In the genomic region with DNA sequence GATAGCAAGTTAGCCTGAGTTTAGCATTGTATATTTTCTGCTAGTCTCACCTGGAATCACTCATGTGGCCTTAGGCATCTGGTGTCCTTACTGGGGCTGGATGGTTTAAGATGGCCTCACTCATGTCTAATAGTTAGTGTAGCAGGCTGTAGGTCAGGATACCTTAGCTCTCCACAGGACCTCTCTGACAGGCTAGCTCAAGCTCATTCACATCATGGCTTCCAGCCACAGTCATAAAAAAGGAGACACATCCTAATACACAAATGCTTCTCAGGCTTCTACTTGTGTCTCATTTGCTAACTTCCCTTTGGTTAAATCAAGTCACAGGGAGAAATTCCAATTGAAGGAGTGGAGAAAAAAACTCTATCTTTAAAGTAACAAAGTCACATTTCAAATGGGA, we compare ENCODE assay signal across 32 cellular contexts.
"Had no signal": no experiment of that assay in that cellular context is flagged by ENCODE, and none has a peak within 500 bp of the region (broad histone marks: within the 10 kb centered on the region; RNA-seq: fewer than 3 reads in every experiment).

No MANE protein-coding gene starts in this region.

- H3K27me3 Mint-ChIP-seq: activated CD4-positive, alpha-beta T cell treated with anti-CD3 and anti-CD28 coated beads for 36 hours; activated naive CD4-positive, alpha-beta T cell treated with anti-CD3 and anti-CD28 coated beads, Interleukin-2, amount 50 U/mL, for 24 hours; activated T-cell treated with anti-CD3 and anti-CD28 coated beads, Interleukin-2, amount 50 U/mL, for 24 hours had no signal

- FAIRE-seq: TTC549 had no signal

- H3K9me2 ChIP-seq: SK-N-SH had no signal

- DNase-seq: activated CD4-positive, alpha-beta T cell treated with anti-CD3 and anti-CD28 coated beads for 36 hours; activated CD4-positive, alpha-beta T cell treated with anti-CD3 and anti-CD28 coated beads, Interleukin-2, amount 10 ng/mL, durations not matched to agents 7 days and 5 days; activated CD4-positive, alpha-beta T cell treated with anti-CD3 and anti-CD28 coated beads, Interleukin-2, amount 50 U/mL, for 48 hours; activated CD8-positive, alpha-beta T cell treated with anti-CD3 and anti-CD28 coated beads, Interleukin-2, amount 10 ng/mL, durations not matched to agents 7 days and 5 days; activated gamma-delta T cell; activated naive CD4-positive, alpha-beta T cell treated with Interleukin-2 at 50 U/mL for 16 hours; activated naive CD8-positive, alpha-beta T cell treated with anti-CD3 and anti-CD28 coated beads, Interleukin-2, amount 10 ng/mL, durations not matched to agents 7 days and 5 days; activated T-cell treated with anti-CD3 and anti-CD28 coated beads, Interleukin-2, amount 50 U/mL, for 24 hours; amygdala; Karpas-422; MV-4-11; NCI-H1092; NCI-H1436 treated with DMSO at 0.1 percent for 48 hours; NCI-H1694 treated with DMSO at 0.1 percent for 48 hours; NCI-H2029; NCI-H345; NCI-H524 treated with DMSO at 0.1 percent for 48 hours; NK-92 treated with Interleukin-12 subunit alpha and Interleukin-12 subunit beta, amount 100 ng/mL, for 24 hours; PC-3; Peyer's patch; RPMI8226; SHP77 treated with DMSO at 0.1 percent for 48 hours; SK-N-SH had no signal

- H3K4me1 Mint-ChIP-seq: activated CD4-positive, alpha-beta T cell treated with anti-CD3 and anti-CD28 coated beads for 36 hours; activated CD4-positive, alpha-beta T cell treated with anti-CD3 and anti-CD28 coated beads, Interleukin-2, amount 10 ng/mL, durations not matched to agents 7 days and 5 days; activated naive CD4-positive, alpha-beta T cell treated with anti-CD3 and anti-CD28 coated beads, Interleukin-2, amount 50 U/mL, for 24 hours had no signal

- H3K4me3 Mint-ChIP-seq: activated CD4-positive, alpha-beta T cell treated with anti-CD3 and anti-CD28 coated beads for 36 hours; activated CD4-positive, alpha-beta T cell treated with anti-CD3 and anti-CD28 coated beads, Interleukin-2, amount 10 ng/mL, durations not matched to agents 7 days and 5 days; activated CD8-positive, alpha-beta T cell treated with anti-CD3 and anti-CD28 coated beads, Interleukin-2, amount 10 ng/mL, durations not matched to agents 7 days and 5 days; activated naive CD4-positive, alpha-beta T cell treated with anti-CD3 and anti-CD28 coated beads, Interleukin-2, amount 50 U/mL, for 24 hours; activated naive CD8-positive, alpha-beta T cell treated with anti-CD3 and anti-CD28 coated beads, Interleukin-2, amount 10 ng/mL, durations not matched to agents 7 days and 5 days; activated T-cell treated with anti-CD3 and anti-CD28 coated beads, Interleukin-2, amount 50 U/mL, for 24 hours; T-helper 1 cell treated with Interleukin-12 subunit alpha and Interleukin-12 subunit beta and Interleukin-4 antibody, amounts not matched to agents 30 μg/mL and 1 μg/mL, for 36 hours; T-helper 2 cell treated with Interferon-gamma antibody and Interleukin-4, amounts not matched to agents 5 μg/mL and 100 μg/mL, for 36 hours had no signal

- ATAC-seq: activated CD4-positive, alpha-beta T cell treated with anti-CD3 and anti-CD28 coated beads for 36 hours; activated CD4-positive, CD25-positive, alpha-beta regulatory T cell treated with anti-CD3 and anti-CD28 coated beads, Interleukin-2, amount 50 U/mL, for 24 hours; activated CD8-positive, alpha-beta T cell treated with anti-CD3 and anti-CD28 coated beads, Interleukin-2, amount 10 ng/mL, durations not matched to agents 7 days and 5 days; PC-3 had no signal

- H3K9ac ChIP-seq: SK-N-SH had no signal

- H3K9me3 Mint-ChIP-seq: activated CD4-positive, alpha-beta T cell treated with anti-CD3 and anti-CD28 coated beads, Interleukin-2, amount 10 ng/mL, durations not matched to agents 7 days and 5 days; activated naive CD4-positive, alpha-beta T cell treated with anti-CD3 and anti-CD28 coated beads, Interleukin-2, amount 50 U/mL, for 24 hours; activated naive CD8-positive, alpha-beta T cell treated with anti-CD3 and anti-CD28 coated beads, Interleukin-2, amount 10 ng/mL, durations not matched to agents 7 days and 5 days; activated T-cell treated with anti-CD3 and anti-CD28 coated beads, Interleukin-2, amount 50 U/mL, for 24 hours; activated T-helper 2 cell treated with anti-CD3 and anti-CD28 coated beads, Interferon-gamma antibody, Interleukin-2, Interleukin-4, amounts not matched to agents 10 μg/mL and 5 μg/mL and 100 μg/mL, durations not matched to agents 14 hours and 24 hours and 36 hours; T-helper 1 cell treated with Interleukin-12 subunit alpha and Interleukin-12 subunit beta and Interleukin-4 antibody, amounts not matched to agents 30 μg/mL and 1 μg/mL, for 36 hours; T-helper 2 cell treated with Interferon-gamma antibody and Interleukin-4, amounts not matched to agents 5 μg/mL and 100 μg/mL, for 36 hours had no signal

- H3K9me3 ChIP-seq: ascending aorta, Peyer's patch, SJSA1, SK-N-SH had no signal

- H3K4me2 ChIP-seq: SK-N-SH had no signal

- H3K4me3 ChIP-seq: ascending aorta, cardiac muscle cell, Peyer's patch, SJSA1 had no signal

- H3K27me3 ChIP-seq: ascending aorta, cardiac muscle cell, Peyer's patch, SJSA1 had no signal

- H3K27ac Mint-ChIP-seq: activated CD4-positive, alpha-beta T cell treated with anti-CD3 and anti-CD28 coated beads for 36 hours; activated CD4-positive, alpha-beta T cell treated with anti-CD3 and anti-CD28 coated beads, Interleukin-2, amount 10 ng/mL, durations not matched to agents 7 days and 5 days; activated CD8-positive, alpha-beta T cell treated with anti-CD3 and anti-CD28 coated beads, Interleukin-2, amount 10 ng/mL, durations not matched to agents 7 days and 5 days; activated naive CD4-positive, alpha-beta T cell treated with anti-CD3 and anti-CD28 coated beads, Interleukin-2, amount 50 U/mL, for 24 hours; activated naive CD8-positive, alpha-beta T cell treated with anti-CD3 and anti-CD28 coated beads, Interleukin-2, amount 10 ng/mL, durations not matched to agents 7 days and 5 days; activated T-cell treated with anti-CD3 and anti-CD28 coated beads, Interleukin-2, amount 50 U/mL, for 24 hours; activated T-helper 2 cell treated with anti-CD3 and anti-CD28 coated beads, Interferon-gamma antibody, Interleukin-2, Interleukin-4, amounts not matched to agents 10 μg/mL and 5 μg/mL and 100 μg/mL, durations not matched to agents 14 hours and 24 hours and 36 hours; T-helper 1 cell treated with Interleukin-12 subunit alpha and Interleukin-12 subunit beta and Interleukin-4 antibody, amounts not matched to agents 30 μg/mL and 1 μg/mL, for 36 hours; T-helper 2 cell treated with Interferon-gamma antibody and Interleukin-4, amounts not matched to agents 5 μg/mL and 100 μg/mL, for 36 hours had no signal

- H3K36me3 ChIP-seq: ascending aorta, cardiac muscle cell, Peyer's patch had no signal

- H3K36me3 Mint-ChIP-seq: activated naive CD4-positive, alpha-beta T cell treated with anti-CD3 and anti-CD28 coated beads, Interleukin-2, amount 50 U/mL, for 24 hours; activated naive CD8-positive, alpha-beta T cell treated with anti-CD3 and anti-CD28 coated beads, Interleukin-2, amount 10 ng/mL, durations not matched to agents 7 days and 5 days had no signal

- H3K27ac ChIP-seq: ascending aorta, cardiac muscle cell, Peyer's patch, SJSA1 had no signal

- H3K4me1 ChIP-seq: Peyer's patch had no signal
